In the genomic region with DNA sequence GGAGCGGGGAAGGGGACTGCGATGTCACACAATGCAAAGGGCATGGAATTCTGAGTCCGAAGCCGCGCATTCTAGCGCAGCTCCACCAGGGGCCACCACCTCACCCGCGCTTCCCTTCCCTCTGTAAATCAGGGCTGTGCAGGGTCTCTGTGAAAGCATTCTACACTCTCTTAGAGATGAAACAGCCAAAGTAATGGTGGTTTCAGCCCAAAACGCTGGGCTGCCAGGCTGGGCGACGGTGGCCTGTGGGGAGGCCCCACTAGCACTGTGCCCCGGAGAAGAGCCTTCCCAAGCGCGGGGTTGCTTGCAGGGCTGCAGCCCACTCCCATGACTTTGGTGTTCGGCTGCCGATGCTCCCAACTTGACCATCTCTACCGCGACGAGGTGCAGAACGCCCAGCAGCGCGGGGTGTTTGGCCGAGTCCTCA, we compare ENCODE assay signal across 1 cellular context.
TF ChIP-seq lines count a peak whose summit lies in the region.

No MANE protein-coding gene starts in this region.

TF ChIP-seq in WTC11, 78 proteins besides CTCF, POLR2A, EP300 and RAD21 (continued from another document):
- TF ChIP-seq, protein P1, sequence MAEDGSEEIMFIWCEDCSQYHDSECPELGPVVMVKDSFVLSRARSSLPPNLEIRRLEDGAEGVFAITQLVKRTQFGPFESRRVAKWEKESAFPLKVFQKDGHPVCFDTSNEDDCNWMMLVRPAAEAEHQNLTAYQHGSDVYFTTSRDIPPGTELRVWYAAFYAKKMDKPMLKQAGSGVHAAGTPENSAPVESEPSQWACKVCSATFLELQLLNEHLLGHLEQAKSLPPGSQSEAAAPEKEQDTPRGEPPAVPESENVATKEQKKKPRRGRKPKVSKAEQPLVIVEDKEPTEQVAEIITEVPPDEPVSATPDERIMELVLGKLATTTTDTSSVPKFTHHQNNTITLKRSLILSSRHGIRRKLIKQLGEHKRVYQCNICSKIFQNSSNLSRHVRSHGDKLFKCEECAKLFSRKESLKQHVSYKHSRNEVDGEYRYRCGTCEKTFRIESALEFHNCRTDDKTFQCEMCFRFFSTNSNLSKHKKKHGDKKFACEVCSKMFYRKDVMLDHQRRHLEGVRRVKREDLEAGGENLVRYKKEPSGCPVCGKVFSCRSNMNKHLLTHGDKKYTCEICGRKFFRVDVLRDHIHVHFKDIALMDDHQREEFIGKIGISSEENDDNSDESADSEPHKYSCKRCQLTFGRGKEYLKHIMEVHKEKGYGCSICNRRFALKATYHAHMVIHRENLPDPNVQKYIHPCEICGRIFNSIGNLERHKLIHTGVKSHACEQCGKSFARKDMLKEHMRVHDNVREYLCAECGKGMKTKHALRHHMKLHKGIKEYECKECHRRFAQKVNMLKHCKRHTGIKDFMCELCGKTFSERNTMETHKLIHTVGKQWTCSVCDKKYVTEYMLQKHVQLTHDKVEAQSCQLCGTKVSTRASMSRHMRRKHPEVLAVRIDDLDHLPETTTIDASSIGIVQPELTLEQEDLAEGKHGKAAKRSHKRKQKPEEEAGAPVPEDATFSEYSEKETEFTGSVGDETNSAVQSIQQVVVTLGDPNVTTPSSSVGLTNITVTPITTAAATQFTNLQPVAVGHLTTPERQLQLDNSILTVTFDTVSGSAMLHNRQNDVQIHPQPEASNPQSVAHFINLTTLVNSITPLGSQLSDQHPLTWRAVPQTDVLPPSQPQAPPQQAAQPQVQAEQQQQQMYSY (CRISPR knock-in tag; IDR thresholded peaks at IDR 0.05), result no peak
